In genomic region chr7:129569811-129570215, GRCh38 we compare ENCODE assay signal across 1 cellular context.
A peak's percentile ranks its signal among the peaks of the same experiment; 100 is the strongest.
TF ChIP-seq lines count a peak whose summit lies in the region.

No MANE protein-coding gene starts in this region.

TF ChIP-seq in HepG2, 621 proteins besides CTCF, POLR2A, EP300 and RAD21 (continued from another document and continues in another):
- TF ChIP-seq, protein P1, sequence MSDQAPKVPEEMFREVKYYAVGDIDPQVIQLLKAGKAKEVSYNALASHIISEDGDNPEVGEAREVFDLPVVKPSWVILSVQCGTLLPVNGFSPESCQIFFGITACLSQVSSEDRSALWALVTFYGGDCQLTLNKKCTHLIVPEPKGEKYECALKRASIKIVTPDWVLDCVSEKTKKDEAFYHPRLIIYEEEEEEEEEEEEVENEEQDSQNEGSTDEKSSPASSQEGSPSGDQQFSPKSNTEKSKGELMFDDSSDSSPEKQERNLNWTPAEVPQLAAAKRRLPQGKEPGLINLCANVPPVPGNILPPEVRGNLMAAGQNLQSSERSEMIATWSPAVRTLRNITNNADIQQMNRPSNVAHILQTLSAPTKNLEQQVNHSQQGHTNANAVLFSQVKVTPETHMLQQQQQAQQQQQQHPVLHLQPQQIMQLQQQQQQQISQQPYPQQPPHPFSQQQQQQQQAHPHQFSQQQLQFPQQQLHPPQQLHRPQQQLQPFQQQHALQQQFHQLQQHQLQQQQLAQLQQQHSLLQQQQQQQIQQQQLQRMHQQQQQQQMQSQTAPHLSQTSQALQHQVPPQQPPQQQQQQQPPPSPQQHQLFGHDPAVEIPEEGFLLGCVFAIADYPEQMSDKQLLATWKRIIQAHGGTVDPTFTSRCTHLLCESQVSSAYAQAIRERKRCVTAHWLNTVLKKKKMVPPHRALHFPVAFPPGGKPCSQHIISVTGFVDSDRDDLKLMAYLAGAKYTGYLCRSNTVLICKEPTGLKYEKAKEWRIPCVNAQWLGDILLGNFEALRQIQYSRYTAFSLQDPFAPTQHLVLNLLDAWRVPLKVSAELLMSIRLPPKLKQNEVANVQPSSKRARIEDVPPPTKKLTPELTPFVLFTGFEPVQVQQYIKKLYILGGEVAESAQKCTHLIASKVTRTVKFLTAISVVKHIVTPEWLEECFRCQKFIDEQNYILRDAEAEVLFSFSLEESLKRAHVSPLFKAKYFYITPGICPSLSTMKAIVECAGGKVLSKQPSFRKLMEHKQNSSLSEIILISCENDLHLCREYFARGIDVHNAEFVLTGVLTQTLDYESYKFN (CRISPR knock-in tag; conservative IDR thresholded peaks at IDR 0.05) = peak; percentile 78
- TF ChIP-seq ATF1 (CRISPR knock-in tag; IDR thresholded peaks at IDR 0.05) (no peak), BORCS8-MEF2B (CRISPR knock-in tag; IDR thresholded peaks at IDR 0.05) (no peak), GPN1 (CRISPR knock-in tag; IDR thresholded peaks at IDR 0.05; ENCODE audit: borderline replicate concordance) (no peak), KMT2B (CRISPR knock-in tag; IDR thresholded peaks at IDR 0.05) (no peak), TOPORS (CRISPR knock-in tag; IDR thresholded peaks at IDR 0.05) (no peak), KDM2A (CRISPR knock-in tag; IDR thresholded peaks at IDR 0.05; ENCODE audit: borderline replicate concordance, low read depth) (no peak), ZNF792 (CRISPR knock-in tag; IDR thresholded peaks at IDR 0.05) (peak; percentile 23; the same call in 1 of the 2 replicates), ZNF672 (CRISPR knock-in tag; IDR thresholded peaks at IDR 0.05) (no peak), ZNF124 (CRISPR knock-in tag; IDR thresholded peaks at IDR 0.05) (no peak), ZNF446 (CRISPR knock-in tag; IDR thresholded peaks at IDR 0.05) (no peak), ZNF720 (CRISPR knock-in tag; IDR thresholded peaks at IDR 0.05) (no peak), ZNF180 (CRISPR knock-in tag; IDR thresholded peaks at IDR 0.05; ENCODE audit: borderline replicate concordance, low read depth) (no peak), ZFP36 (IDR thresholded peaks at IDR 0.05; ENCODE audit: borderline replicate concordance, low read depth, low read length, partially characterized antibody) (no peak), CCDC6 (CRISPR knock-in tag; IDR thresholded peaks at IDR 0.05) (no peak), CHCHD3 (CRISPR knock-in tag; IDR thresholded peaks at IDR 0.05) (no peak), AGO1 (IDR thresholded peaks at IDR 0.05; ENCODE audit: low read depth, low read length, poor library complexity, severe bottlenecking) (no peak), PITX1 (CRISPR knock-in tag; IDR thresholded peaks at IDR 0.05) (no peak), SCMH1 (CRISPR knock-in tag; IDR thresholded peaks at IDR 0.05; ENCODE audit: borderline replicate concordance) (no peak), RXRA (CRISPR knock-in tag; IDR thresholded peaks at IDR 0.05) (no peak), ZNF709 (CRISPR knock-in tag; IDR thresholded peaks at IDR 0.05) (no peak), DMAP1 (CRISPR knock-in tag; IDR thresholded peaks at IDR 0.05) (peak; percentile 25; the same call in 1 of the 2 replicates), GLI4 (CRISPR knock-in tag; IDR thresholded peaks at IDR 0.05; ENCODE audit: borderline replicate concordance) (no peak), ZNF207 (IDR thresholded peaks at IDR 0.05; ENCODE audit: borderline replicate concordance) (no peak), ZNF646 (CRISPR knock-in tag; IDR thresholded peaks at IDR 0.05) (no peak), ZNF83 (CRISPR knock-in tag; IDR thresholded peaks at IDR 0.05; ENCODE audit: borderline replicate concordance) (no peak), JUNB (CRISPR knock-in tag; IDR thresholded peaks at IDR 0.05; ENCODE audit: borderline replicate concordance) (peak; percentile 70), ZFYVE20 (CRISPR knock-in tag; IDR thresholded peaks at IDR 0.05; ENCODE audit: borderline replicate concordance, low read depth) (no peak), ZSCAN30 (CRISPR knock-in tag; IDR thresholded peaks at IDR 0.05) (no peak), STAG1 (CRISPR knock-in tag; IDR thresholded peaks at IDR 0.05) (no peak), TRIM24 (CRISPR knock-in tag; IDR thresholded peaks at IDR 0.05) (no peak), ZFP37 (CRISPR knock-in tag; IDR thresholded peaks at IDR 0.05; ENCODE audit: borderline replicate concordance) (no peak), ZNF232 (CRISPR knock-in tag; IDR thresholded peaks at IDR 0.05; ENCODE audit: borderline replicate concordance) (no peak), ZNF30 (CRISPR knock-in tag; IDR thresholded peaks at IDR 0.05) (no peak), ZEB1 (IDR thresholded peaks at IDR 0.05; ENCODE audit: insufficient replicate concordance, low read depth) (no peak), MAZ (IDR thresholded peaks at IDR 0.05; ENCODE audit: borderline replicate concordance, low read depth, low read length) (peak; percentile 52; the same call in 1 of the 2 replicates), MAZ (CRISPR knock-in tag; IDR thresholded peaks at IDR 0.05; ENCODE audit: low read depth) (no peak), JARID2 (CRISPR knock-in tag; IDR thresholded peaks at IDR 0.05; ENCODE audit: insufficient replicate concordance) (no peak), ZNF275 (CRISPR knock-in tag; IDR thresholded peaks at IDR 0.05; ENCODE audit: borderline replicate concordance) (no peak), SETDB1 (CRISPR knock-in tag; IDR thresholded peaks at IDR 0.05; ENCODE audit: borderline replicate concordance) (no peak), ZNF510 (CRISPR knock-in tag; IDR thresholded peaks at IDR 0.05; ENCODE audit: low read depth) (no peak), MIXL1 (CRISPR knock-in tag; IDR thresholded peaks at IDR 0.05) (0 out of 2 replicates have a peak, but pooled peaks have one; percentile 49), NCOA5 (CRISPR knock-in tag; IDR thresholded peaks at IDR 0.05) (no peak), RBM22 (optimal IDR thresholded peaks at IDR 0.05; ENCODE audit: low read length) (no peak), SP1 (IDR thresholded peaks at IDR 0.05) (no peak), SP1 (CRISPR knock-in tag; IDR thresholded peaks at IDR 0.05) (no peak), ZNF652 (CRISPR knock-in tag; IDR thresholded peaks at IDR 0.05; ENCODE audit: borderline replicate concordance, low read depth) (no peak), MZF1 (CRISPR knock-in tag; IDR thresholded peaks at IDR 0.05; ENCODE audit: borderline replicate concordance) (no peak)
- TF ChIP-seq, protein P2, sequence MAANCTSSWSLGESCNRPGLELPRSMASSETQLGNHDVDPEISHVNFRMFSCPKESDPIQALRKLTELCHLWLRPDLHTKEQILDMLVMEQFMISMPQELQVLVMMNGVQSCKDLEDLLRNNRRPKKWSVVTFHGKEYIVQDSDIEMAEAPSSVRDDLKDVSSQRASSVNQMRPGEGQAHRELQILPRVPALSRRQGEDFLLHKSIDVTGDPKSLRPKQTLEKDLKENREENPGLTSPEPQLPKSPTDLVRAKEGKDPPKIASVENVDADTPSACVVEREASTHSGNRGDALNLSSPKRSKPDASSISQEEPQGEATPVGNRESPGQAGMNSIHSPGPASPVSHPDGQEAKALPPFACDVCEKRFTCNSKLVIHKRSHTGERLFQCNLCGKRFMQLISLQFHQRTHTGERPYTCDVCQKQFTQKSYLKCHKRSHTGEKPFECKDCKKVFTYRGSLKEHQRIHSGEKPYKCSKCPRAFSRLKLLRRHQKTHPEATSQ (CRISPR knock-in tag; IDR thresholded peaks at IDR 0.05; ENCODE audit: borderline replicate concordance) = no peak
- TF ChIP-seq, protein P3, sequence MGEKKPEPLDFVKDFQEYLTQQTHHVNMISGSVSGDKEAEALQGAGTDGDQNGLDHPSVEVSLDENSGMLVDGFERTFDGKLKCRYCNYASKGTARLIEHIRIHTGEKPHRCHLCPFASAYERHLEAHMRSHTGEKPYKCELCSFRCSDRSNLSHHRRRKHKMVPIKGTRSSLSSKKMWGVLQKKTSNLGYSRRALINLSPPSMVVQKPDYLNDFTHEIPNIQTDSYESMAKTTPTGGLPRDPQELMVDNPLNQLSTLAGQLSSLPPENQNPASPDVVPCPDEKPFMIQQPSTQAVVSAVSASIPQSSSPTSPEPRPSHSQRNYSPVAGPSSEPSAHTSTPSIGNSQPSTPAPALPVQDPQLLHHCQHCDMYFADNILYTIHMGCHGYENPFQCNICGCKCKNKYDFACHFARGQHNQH (CRISPR knock-in tag; IDR thresholded peaks at IDR 0.05) = peak; percentile 58; the same call in 1 of the 2 replicates
- TF ChIP-seq, protein P4, sequence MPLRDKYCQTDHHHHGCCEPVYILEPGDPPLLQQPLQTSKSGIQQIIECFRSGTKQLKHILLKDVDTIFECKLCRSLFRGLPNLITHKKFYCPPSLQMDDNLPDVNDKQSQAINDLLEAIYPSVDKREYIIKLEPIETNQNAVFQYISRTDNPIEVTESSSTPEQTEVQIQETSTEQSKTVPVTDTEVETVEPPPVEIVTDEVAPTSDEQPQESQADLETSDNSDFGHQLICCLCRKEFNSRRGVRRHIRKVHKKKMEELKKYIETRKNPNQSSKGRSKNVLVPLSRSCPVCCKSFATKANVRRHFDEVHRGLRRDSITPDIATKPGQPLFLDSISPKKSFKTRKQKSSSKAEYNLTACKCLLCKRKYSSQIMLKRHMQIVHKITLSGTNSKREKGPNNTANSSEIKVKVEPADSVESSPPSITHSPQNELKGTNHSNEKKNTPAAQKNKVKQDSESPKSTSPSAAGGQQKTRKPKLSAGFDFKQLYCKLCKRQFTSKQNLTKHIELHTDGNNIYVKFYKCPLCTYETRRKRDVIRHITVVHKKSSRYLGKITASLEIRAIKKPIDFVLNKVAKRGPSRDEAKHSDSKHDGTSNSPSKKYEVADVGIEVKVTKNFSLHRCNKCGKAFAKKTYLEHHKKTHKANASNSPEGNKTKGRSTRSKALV (CRISPR knock-in tag; IDR thresholded peaks at IDR 0.05) = no peak
- TF ChIP-seq, protein P5, sequence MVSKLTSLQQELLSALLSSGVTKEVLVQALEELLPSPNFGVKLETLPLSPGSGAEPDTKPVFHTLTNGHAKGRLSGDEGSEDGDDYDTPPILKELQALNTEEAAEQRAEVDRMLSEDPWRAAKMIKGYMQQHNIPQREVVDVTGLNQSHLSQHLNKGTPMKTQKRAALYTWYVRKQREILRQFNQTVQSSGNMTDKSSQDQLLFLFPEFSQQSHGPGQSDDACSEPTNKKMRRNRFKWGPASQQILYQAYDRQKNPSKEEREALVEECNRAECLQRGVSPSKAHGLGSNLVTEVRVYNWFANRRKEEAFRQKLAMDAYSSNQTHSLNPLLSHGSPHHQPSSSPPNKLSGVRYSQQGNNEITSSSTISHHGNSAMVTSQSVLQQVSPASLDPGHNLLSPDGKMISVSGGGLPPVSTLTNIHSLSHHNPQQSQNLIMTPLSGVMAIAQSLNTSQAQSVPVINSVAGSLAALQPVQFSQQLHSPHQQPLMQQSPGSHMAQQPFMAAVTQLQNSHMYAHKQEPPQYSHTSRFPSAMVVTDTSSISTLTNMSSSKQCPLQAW (CRISPR knock-in tag; IDR thresholded peaks at IDR 0.05) = no peak
